19 cellular contexts compared by ENCODE assay signal in the genomic region with DNA sequence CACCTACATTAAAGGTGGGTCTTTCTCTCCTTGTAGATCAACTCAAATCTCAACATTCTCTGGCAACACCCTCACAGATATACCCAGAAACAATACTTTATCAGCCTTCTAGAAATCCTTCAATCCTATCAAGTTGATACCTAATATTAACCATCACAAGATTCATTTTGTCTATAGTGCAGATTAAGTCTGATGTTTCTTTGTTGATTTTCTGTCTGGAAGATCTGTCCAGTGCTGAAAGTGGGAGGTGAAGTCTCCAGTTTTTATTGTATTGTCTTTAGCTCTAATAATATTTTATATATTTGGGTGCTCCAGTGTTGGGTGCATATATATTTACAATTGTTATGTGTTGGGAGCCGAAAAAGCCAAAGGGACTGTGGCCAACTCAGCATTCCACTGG.
DNase-seq lines count a peak whose midpoint lies in the region; ATAC-seq, FAIRE-seq and TF ChIP-seq lines count a peak whose summit lies in the region.
"Had no signal": no experiment of that assay in that cellular context is flagged by ENCODE, and none has a peak within 500 bp of the region (broad histone marks: within the 10 kb centered on the region; RNA-seq: fewer than 3 reads in every experiment).

No MANE protein-coding gene starts in this region.

- DNase-seq in GM12878 (ENCODE audit: low read depth, low spot score): no peak
- no peak for DNase-seq in endodermal cell
- DNase-seq in activated naive CD4-positive, alpha-beta T cell treated with anti-CD3 and anti-CD28 coated beads, Interleukin-2, amount 10 ng/mL, durations not matched to agents 7 days and 5 days: no peak
- DNase-seq: C1 segment of cervical spinal cord; Calu3; CD4-positive, alpha-beta memory T cell; COR-L47; DMS53; DMS79 treated with DMSO at 0.1 percent for 48 hours; GF-D8; GM23248; H7; HCEC 1CT had no signal

- ATAC-seq in GM12878: no peak
- no peak for ATAC-seq in GM18505 (IDR thresholded peaks at IDR 0.05; ENCODE audit: unreplicated experiment)
- no peak for ATAC-seq in HG03196 (IDR thresholded peaks at IDR 0.05; ENCODE audit: unreplicated experiment)

- H3K27me3 Mint-ChIP-seq in endodermal cell (ENCODE audit: insufficient read depth): no peaks in the 10 kb centered on the region
- no peaks in the 10 kb centered on the region for H3K27me3 Mint-ChIP-seq in activated naive CD4-positive, alpha-beta T cell treated with anti-CD3 and anti-CD28 coated beads, Interleukin-2, amount 10 ng/mL, durations not matched to agents 7 days and 5 days
- H3K27me3 Mint-ChIP-seq: CD4-positive, alpha-beta memory T cell had no signal

- no peak for TF ChIP-seq RAD21 in Ishikawa (IDR thresholded peaks at IDR 0.05; ENCODE audit: low read depth)
- TF ChIP-seq RAD21 in GM12878 (IDR thresholded peaks at IDR 0.05; ENCODE audit: insufficient read depth, low read depth, low read length): no peak

- H3K27ac Mint-ChIP-seq in endodermal cell: no peak overlapping the region
- no peak overlapping the region for H3K27ac Mint-ChIP-seq in activated naive CD4-positive, alpha-beta T cell treated with anti-CD3 and anti-CD28 coated beads, Interleukin-2, amount 10 ng/mL, durations not matched to agents 7 days and 5 days

- no peaks in the 10 kb centered on the region for H3K79me2 ChIP-seq in GM12878 (ENCODE audit: control insufficient read depth, insufficient read depth, low read length)

- peaks cover 35% of the 10 kb centered on the region for H3K9me3 Mint-ChIP-seq in endodermal cell
- H3K9me3 Mint-ChIP-seq in activated naive CD4-positive, alpha-beta T cell treated with anti-CD3 and anti-CD28 coated beads, Interleukin-2, amount 10 ng/mL, durations not matched to agents 7 days and 5 days: peaks cover 7% of the 10 kb centered on the region

- no peaks in the 10 kb centered on the region; the same call in 2 of the 3 replicates for H3K9me3 ChIP-seq in GM12878 (replicated peaks; ENCODE audit: control insufficient read depth, insufficient read depth, low read length)
- H3K9me3 ChIP-seq in endodermal cell (ENCODE audit: control insufficient read depth, low read length): peaks cover 59% of the 10 kb centered on the region

- no peak overlapping the region for H3K27ac ChIP-seq in GM12878 (ENCODE audit: control insufficient read depth, insufficient read depth)
- H3K27ac ChIP-seq in endodermal cell (ENCODE audit: low read depth, low read length): no peak overlapping the region
- H3K27ac ChIP-seq: GM23248 had no signal

- CTCF ChIA-PET in GM12878 (lab: Yijun Ruan, JAX): no interaction called here
- CTCF ChIA-PET in activated naive CD4-positive, alpha-beta T cell treated with anti-CD3 and anti-CD28 coated beads, Interleukin-2, amount 10 ng/mL, durations not matched to agents 7 days and 5 days (lab: Charles Lee): no interaction called here

- H3K36me3 Mint-ChIP-seq in endodermal cell (ENCODE audit: low read depth): peaks cover 31% of the 10 kb centered on the region
- no peaks in the 10 kb centered on the region for H3K36me3 Mint-ChIP-seq in activated naive CD4-positive, alpha-beta T cell treated with anti-CD3 and anti-CD28 coated beads, Interleukin-2, amount 10 ng/mL, durations not matched to agents 7 days and 5 days
- H3K36me3 Mint-ChIP-seq: CD4-positive, alpha-beta memory T cell had no signal

- H3K4me1 ChIP-seq in GM12878 (ENCODE audit: control insufficient read depth, insufficient read depth, low read length) (no peaks in the 10 kb centered on the region), endodermal cell (ENCODE audit: control insufficient read depth, insufficient read depth, low read length) (peaks cover 4% of the 10 kb centered on the region)

- H3K27me3 ChIP-seq in GM12878 (replicated peaks in 1 of 2; ENCODE audit: control insufficient read depth in 2 of 2, insufficient read depth in 2 of 2, low read length in 1 of 2) (no peaks in the 10 kb centered on the region; a peak in 1 of 4 replicates), endodermal cell (ENCODE audit: control insufficient read depth, insufficient read depth, low read length, poor library complexity, severe bottlenecking) (no peaks in the 10 kb centered on the region)

- TF ChIP-seq CTCF in GM12878 (IDR thresholded peaks at IDR 0.05 in 2 of 3, conservative IDR thresholded peaks at IDR 0.05 in 1 of 3; ENCODE audit: control insufficient read depth in 2 of 3, extremely low read depth in 1 of 3, insufficient read depth in 1 of 3, low read depth in 3 of 3, low read length in 3 of 3): no peak
- TF ChIP-seq CTCF in endodermal cell (conservative IDR thresholded peaks at IDR 0.05): no peak

- H3K4me3 Mint-ChIP-seq in endodermal cell: no peak overlapping the region
- no peak overlapping the region for H3K4me3 Mint-ChIP-seq in activated naive CD4-positive, alpha-beta T cell treated with anti-CD3 and anti-CD28 coated beads, Interleukin-2, amount 10 ng/mL, durations not matched to agents 7 days and 5 days
- H3K4me3 Mint-ChIP-seq: CD4-positive, alpha-beta memory T cell had no signal

- intact Hi-C loops in GM12878 (cut with micrococcal nuclease; ENCODE audit: unreplicated experiment): no loop called here

- H3K36me3 ChIP-seq in GM12878 (ENCODE audit: control insufficient read depth in 2 of 2, insufficient read depth in 2 of 2, low read length in 1 of 2) (no peaks in the 10 kb centered on the region), endodermal cell (ENCODE audit: control insufficient read depth, insufficient read depth, low read length) (no peaks in the 10 kb centered on the region)

- RAD21 ChIA-PET in GM12878 (lab: Charles Lee; ENCODE audit: unreplicated experiment): no interaction called here

- 24% methylated on average over 1 of the region's 1 CpG for WGBS in GM12878 (ENCODE audit: insufficient coverage, insufficient replicate concordance, low lambda C conversion rate, missing lambda C conversion rate)
- WGBS in endodermal cell (ENCODE audit: insufficient coverage in 1 of 2, insufficient read length in 1 of 2), 2 experiments: 80 to 96% methylated on average over 1 of the region's 1 CpG

- H4K20me1 ChIP-seq in GM12878 (ENCODE audit: control insufficient read depth, insufficient read depth): no peaks in the 10 kb centered on the region

- in situ Hi-C loops in GM12878 (cut with MboI): no loop called here

- FAIRE-seq in GM12878 (lab: Jason Lieb, UNC): no peak
- FAIRE-seq: GM12892, GM19239, H1 had no signal

- TF ChIP-seq EP300 in Ishikawa (IDR thresholded peaks at IDR 0.05; ENCODE audit: borderline replicate concordance) (no peak), GM12878 (IDR thresholded peaks at IDR 0.05; ENCODE audit: borderline replicate concordance in 1 of 2, control insufficient read depth in 1 of 2, low read depth in 2 of 2, low read length in 2 of 2) (no peak)

- no TSS peak for BruUV-seq in GM12878 (replicated peaks; lab: Mats Ljungman, UMichigan)

- H3K9ac ChIP-seq in GM12878 (ENCODE audit: control insufficient read depth, insufficient read depth, low read length) (no peak overlapping the region), endodermal cell (ENCODE audit: extremely low read depth, low read length, poor library complexity, severe bottlenecking) (no peak overlapping the region)
- H3K9ac ChIP-seq: GM23248 had no signal

- H3K4me1 Mint-ChIP-seq in endodermal cell: peaks cover 15% of the 10 kb centered on the region
- H3K4me1 Mint-ChIP-seq in activated naive CD4-positive, alpha-beta T cell treated with anti-CD3 and anti-CD28 coated beads, Interleukin-2, amount 10 ng/mL, durations not matched to agents 7 days and 5 days: no peaks in the 10 kb centered on the region
- H3K4me1 Mint-ChIP-seq: CD4-positive, alpha-beta memory T cell had no signal

- no peak overlapping the region for H2AFZ ChIP-seq in GM12878 (ENCODE audit: control insufficient read depth, low read depth, low read length)
- H2AFZ ChIP-seq: GM23248 had no signal

- SMC1A ChIA-PET in GM12878 (lab: Charles Lee; ENCODE audit: uncharacterized antibody, unreplicated experiment): no interaction called here

- POLR2A ChIA-PET in GM12878 (lab: Charles Lee): no interaction called here

- H3K4me3 ChIP-seq in GM12878 (no peak overlapping the region), endodermal cell (ENCODE audit: low read length) (peak overlapping the region; percentile 52)
- H3K4me3 ChIP-seq: GM23248 had no signal

- TF ChIP-seq POLR2A in GM12878 (IDR thresholded peaks at IDR 0.05; ENCODE audit: low read depth, low read length) (no peak), GM18505 (IDR thresholded peaks at IDR 0.05; ENCODE audit: borderline replicate concordance, extremely low read depth, insufficient read depth, insufficient read length) (no peak)

- H3K4me2 ChIP-seq in GM12878 (ENCODE audit: control insufficient read depth, insufficient read depth): no peak overlapping the region

TF ChIP-seq in Ishikawa, 13 proteins besides CTCF, POLR2A, EP300 and RAD21 (continues in another document):
- TF ChIP-seq CEBPB (IDR thresholded peaks at IDR 0.05): no peak

TF ChIP-seq in GM12878, 131 proteins besides CTCF, POLR2A, EP300 and RAD21 (continues in another document):
- TF ChIP-seq, protein P1, sequence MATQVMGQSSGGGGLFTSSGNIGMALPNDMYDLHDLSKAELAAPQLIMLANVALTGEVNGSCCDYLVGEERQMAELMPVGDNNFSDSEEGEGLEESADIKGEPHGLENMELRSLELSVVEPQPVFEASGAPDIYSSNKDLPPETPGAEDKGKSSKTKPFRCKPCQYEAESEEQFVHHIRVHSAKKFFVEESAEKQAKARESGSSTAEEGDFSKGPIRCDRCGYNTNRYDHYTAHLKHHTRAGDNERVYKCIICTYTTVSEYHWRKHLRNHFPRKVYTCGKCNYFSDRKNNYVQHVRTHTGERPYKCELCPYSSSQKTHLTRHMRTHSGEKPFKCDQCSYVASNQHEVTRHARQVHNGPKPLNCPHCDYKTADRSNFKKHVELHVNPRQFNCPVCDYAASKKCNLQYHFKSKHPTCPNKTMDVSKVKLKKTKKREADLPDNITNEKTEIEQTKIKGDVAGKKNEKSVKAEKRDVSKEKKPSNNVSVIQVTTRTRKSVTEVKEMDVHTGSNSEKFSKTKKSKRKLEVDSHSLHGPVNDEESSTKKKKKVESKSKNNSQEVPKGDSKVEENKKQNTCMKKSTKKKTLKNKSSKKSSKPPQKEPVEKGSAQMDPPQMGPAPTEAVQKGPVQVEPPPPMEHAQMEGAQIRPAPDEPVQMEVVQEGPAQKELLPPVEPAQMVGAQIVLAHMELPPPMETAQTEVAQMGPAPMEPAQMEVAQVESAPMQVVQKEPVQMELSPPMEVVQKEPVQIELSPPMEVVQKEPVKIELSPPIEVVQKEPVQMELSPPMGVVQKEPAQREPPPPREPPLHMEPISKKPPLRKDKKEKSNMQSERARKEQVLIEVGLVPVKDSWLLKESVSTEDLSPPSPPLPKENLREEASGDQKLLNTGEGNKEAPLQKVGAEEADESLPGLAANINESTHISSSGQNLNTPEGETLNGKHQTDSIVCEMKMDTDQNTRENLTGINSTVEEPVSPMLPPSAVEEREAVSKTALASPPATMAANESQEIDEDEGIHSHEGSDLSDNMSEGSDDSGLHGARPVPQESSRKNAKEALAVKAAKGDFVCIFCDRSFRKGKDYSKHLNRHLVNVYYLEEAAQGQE (IDR thresholded peaks at IDR 0.05; ENCODE audit: low read depth, low read length): 0 out of 2 replicates have a peak, but pooled peaks have one; percentile 42
